27 cellular contexts compared by ENCODE assay signal in genomic region chr6:45507156-45507555, GRCh38.
DNase-seq lines count a peak whose midpoint lies in the region; ATAC-seq and TF ChIP-seq lines count a peak whose summit lies in the region.
"Had no signal": no experiment of that assay in that cellular context is flagged by ENCODE, and none has a peak within 500 bp of the region (broad histone marks: within the 10 kb centered on the region; RNA-seq: fewer than 3 reads in every experiment).

No MANE protein-coding gene starts in this region.

- intact Hi-C loops in HCT116 (cut with micrococcal nuclease), result no loop called here
- intact Hi-C loops in IMR-90 (cut with micrococcal nuclease), result loop anchor here (10.0 kb wide), 1 partner anchor 288 kb away; no protein-coding TSS in a partner anchor
- intact Hi-C loops in mammary epithelial cell (cut with micrococcal nuclease), result no loop called here

- H2BK5ac ChIP-seq in IMR-90 (ENCODE audit: low read depth, low read length, poor library complexity, severe bottlenecking), result no peak overlapping the region

- H3K4me3 ChIP-seq in HCT116 (replicated peaks in 1 of 2; ENCODE audit: low read depth in 1 of 2, low read length in 2 of 2) (no peak overlapping the region), IMR-90 (ENCODE audit: insufficient read depth, low read depth, low read length) (no peak overlapping the region), mammary epithelial cell (replicated peaks in 1 of 3; ENCODE audit: insufficient read depth in 1 of 3, low read depth in 2 of 3, low read length in 3 of 3) (no peak overlapping the region)
- H3K4me3 ChIP-seq: gastrocnemius medialis, HAP-1, lower lobe of right lung, MG63, psoas muscle, sigmoid colon, transverse colon had no signal

- H3K9ac ChIP-seq in HCT116 (ENCODE audit: low read length) (no peak overlapping the region), IMR-90 (ENCODE audit: low read depth, low read length) (no peak overlapping the region), mammary epithelial cell (ENCODE audit: insufficient read depth, low read length) (no peak overlapping the region)

- H2BK15ac ChIP-seq in IMR-90 (ENCODE audit: low read depth, low read length), result peak overlapping the region; percentile 47; the same call in 2 of the 3 replicates

- H3K4me2 ChIP-seq in HCT116 (ENCODE audit: low read length), result peak overlapping the region; percentile 38
- no peak overlapping the region for H3K4me2 ChIP-seq in IMR-90 (ENCODE audit: low read depth, low read length)
- H3K4me2 ChIP-seq in mammary epithelial cell (ENCODE audit: insufficient read depth, low read depth, low read length), result no peak overlapping the region

- DNase-seq in HCT116 (ENCODE audit: low read depth, low spot score) (no peak), IMR-90 (peak; percentile 13), mammary epithelial cell (peak; percentile 43), nephron progenitor cell (no peak), NCI-H446 treated with DMSO at 0.1 percent for 48 hours (lab: John Stamatoyannopoulos, UW) (no peak)
- DNase-seq: activated B cell treated with CpG ODN at 0.5 μM for 24 hours; activated CD4-positive, alpha-beta T cell treated with anti-CD3 and anti-CD28 coated beads, Interleukin-2, amount 10 ng/mL, durations not matched to agents 7 days and 5 days; activated T-cell treated with anti-CD3 and anti-CD28 coated beads, Interleukin-2, amount 50 U/mL, for 24 hours; C1 segment of cervical spinal cord; Caco-2; dermis blood vessel endothelial cell; gastrocnemius medialis; kidney glomerular epithelial cell; lower lobe of right lung; MG63; natural killer cell; NCI-H1105; NCI-H187 treated with DMSO at 0.1 percent for 48 hours; NCI-H226; NCI-H748 treated with DMSO at 0.1 percent for 48 hours; psoas muscle; sigmoid colon; stimulated activated CD4-positive, alpha-beta T cell treated with anti-CD3 and anti-CD28 coated beads, Interleukin-4, amount 100 ng/mL, for 24 hours; transverse colon had no signal

- H3K27me3 Mint-ChIP-seq in nephron progenitor cell (ENCODE audit: low read depth, poor library complexity), result no peaks in the 10 kb centered on the region
- H3K27me3 Mint-ChIP-seq: activated B cell treated with CpG ODN at 0.5 μM for 24 hours; activated CD4-positive, alpha-beta T cell treated with anti-CD3 and anti-CD28 coated beads, Interleukin-2, amount 10 ng/mL, durations not matched to agents 7 days and 5 days; activated T-cell treated with anti-CD3 and anti-CD28 coated beads, Interleukin-2, amount 50 U/mL, for 24 hours had no signal

- RAD21 ChIA-PET in HCT116 (lab: Charles Lee; ENCODE audit: low non-redundant PET in 1 of 2, low total read pairs in 2 of 2, uncharacterized antibody in 2 of 2, unreplicated experiment in 2 of 2), result no interaction called here

- no peaks in the 10 kb centered on the region for H3K9me2 ChIP-seq in HCT116 (ENCODE audit: insufficient read depth)

- TF ChIP-seq CTCF in HCT116 (IDR thresholded peaks at IDR 0.05 in 2 of 3, conservative IDR thresholded peaks at IDR 0.05 in 1 of 3; ENCODE audit: borderline replicate concordance in 1 of 3, insufficient read depth in 1 of 3, low read depth in 2 of 3, low read length in 2 of 3) (no peak), IMR-90 (conservative IDR thresholded peaks at IDR 0.05; ENCODE audit: low read depth, low read length) (no peak), mammary epithelial cell (conservative IDR thresholded peaks at IDR 0.05 in 1 of 2, IDR thresholded peaks at IDR 0.05 in 1 of 2; ENCODE audit: extremely low read depth in 1 of 2, insufficient read depth in 1 of 2, low read depth in 1 of 2, low read length in 2 of 2) (no peak), nephron progenitor cell (IDR thresholded peaks at IDR 0.05) (no peak)

- H4K5ac ChIP-seq in IMR-90 (ENCODE audit: low read depth, low read length), result peak overlapping the region; percentile 33; the same call in 1 of the 2 replicates

- H3K9me1 ChIP-seq in IMR-90 (ENCODE audit: insufficient read depth, low read length), result peaks cover 13% of the 10 kb centered on the region

- H2BK20ac ChIP-seq in IMR-90 (ENCODE audit: low read depth, low read length), result peak overlapping the region; percentile 85; the same call in 1 of the 2 replicates

- H3K36me3 ChIP-seq in HCT116 (ENCODE audit: control insufficient read depth in 1 of 2, insufficient read depth in 2 of 2, low read length in 2 of 2) (no peaks in the 10 kb centered on the region), IMR-90 (ENCODE audit: control insufficient read depth, insufficient read depth, low read length) (no peaks in the 10 kb centered on the region), mammary epithelial cell (ENCODE audit: insufficient read depth, low read length) (no peaks in the 10 kb centered on the region)
- H3K36me3 ChIP-seq: gastrocnemius medialis, HAP-1, lower lobe of right lung, MG63, sigmoid colon, transverse colon had no signal

- H2AK9ac ChIP-seq in IMR-90 (replicated peaks; ENCODE audit: low read depth, low read length, poor library complexity), result no peak overlapping the region

- peaks cover 64% of the 10 kb centered on the region for H3K4me1 Mint-ChIP-seq in nephron progenitor cell
- H3K4me1 Mint-ChIP-seq: activated B cell treated with CpG ODN at 0.5 μM for 24 hours, natural killer cell had no signal

- H4K91ac ChIP-seq in IMR-90 (ENCODE audit: insufficient read depth, low read depth, low read length), result 0 out of 2 replicates have a peak overlapping the region, but pooled peaks have one; percentile 46

- H3K79me2 ChIP-seq in HCT116 (ENCODE audit: insufficient read depth, low read length) (no peaks in the 10 kb centered on the region), mammary epithelial cell (ENCODE audit: insufficient read depth, low read length) (no peaks in the 10 kb centered on the region)

- CTCF ChIA-PET in HCT116 (lab: Charles Lee), result no interaction called here
- CTCF ChIA-PET in IMR-90 (lab: Yijun Ruan, JAX), result no interaction called here
- CTCF ChIA-PET in mammary epithelial cell (lab: Charles Lee; ENCODE audit: low non-redundant PET), result no interaction called here

- no peaks in the 10 kb centered on the region for H3K9me3 Mint-ChIP-seq in nephron progenitor cell
- H3K9me3 Mint-ChIP-seq: activated B cell treated with CpG ODN at 0.5 μM for 24 hours; activated CD4-positive, alpha-beta T cell treated with anti-CD3 and anti-CD28 coated beads, Interleukin-2, amount 10 ng/mL, durations not matched to agents 7 days and 5 days; activated T-cell treated with anti-CD3 and anti-CD28 coated beads, Interleukin-2, amount 50 U/mL, for 24 hours; natural killer cell had no signal

- dilution Hi-C loops in IMR-90 (cut with HindIII; ENCODE audit: low sequenced_read_pairs, unreplicated experiment), result no loop called here
- dilution Hi-C loops in mammary epithelial cell (cut with HindIII; ENCODE audit: low sequenced_read_pairs), result no loop called here

- peak overlapping the region; percentile 94 for H3K27ac Mint-ChIP-seq in nephron progenitor cell
- H3K27ac Mint-ChIP-seq: activated B cell treated with CpG ODN at 0.5 μM for 24 hours; activated CD4-positive, alpha-beta T cell treated with anti-CD3 and anti-CD28 coated beads, Interleukin-2, amount 10 ng/mL, durations not matched to agents 7 days and 5 days; natural killer cell had no signal

- POLR2A ChIA-PET in HCT116 (lab: Charles Lee), result no interaction called here
- POLR2A ChIA-PET in IMR-90 (lab: Charles Lee; ENCODE audit: unreplicated experiment), result no interaction called here

- H3K9me3 ChIP-seq in HCT116 (ENCODE audit: control insufficient read depth in 1 of 2, insufficient read depth in 1 of 2, low read depth in 1 of 2, low read length in 2 of 2) (no peaks in the 10 kb centered on the region), IMR-90 (ENCODE audit: control insufficient read depth, insufficient read depth, low read length) (no peaks in the 10 kb centered on the region), mammary epithelial cell (replicated peaks; ENCODE audit: insufficient read depth, low read length) (no peaks in the 10 kb centered on the region)
- H3K9me3 ChIP-seq: Caco-2, gastrocnemius medialis, HAP-1, lower lobe of right lung, MG63, psoas muscle, sigmoid colon, transverse colon had no signal

- H3K4ac ChIP-seq in IMR-90 (ENCODE audit: low read depth, low read length), result peak overlapping the region; percentile 63

- ATAC-seq in HCT116 (0 out of 2 replicates have a peak, but pooled peaks have one; percentile 17), IMR-90 (ENCODE audit: low read depth) (no peak), HG02759 (IDR thresholded peaks at IDR 0.05; ENCODE audit: unreplicated experiment) (no peak), HG02981 (IDR thresholded peaks at IDR 0.05; ENCODE audit: unreplicated experiment) (no peak)
- ATAC-seq: gastrocnemius medialis, lower lobe of right lung, natural killer cell, psoas muscle had no signal

- no peak for TF ChIP-seq POLR2A in HCT116 (IDR thresholded peaks at IDR 0.05; ENCODE audit: borderline replicate concordance, extremely low read depth, insufficient read depth, insufficient read length)
- TF ChIP-seq POLR2A in IMR-90 (IDR thresholded peaks at IDR 0.05; ENCODE audit: low read depth, low read length), result no peak

- peak overlapping the region in 1 of 2 experiments; percentile 66; a peak in 3 of 4 replicates for H4K8ac ChIP-seq in IMR-90 (ENCODE audit: low read depth in 2 of 2, low read length in 2 of 2)

- TF ChIP-seq RAD21 in HCT116 (IDR thresholded peaks at IDR 0.05; ENCODE audit: low read depth) (no peak), IMR-90 (IDR thresholded peaks at IDR 0.05; ENCODE audit: low read length) (no peak)

- no peaks in the 10 kb centered on the region for H3K36me3 Mint-ChIP-seq in nephron progenitor cell (ENCODE audit: low read depth)
- H3K36me3 Mint-ChIP-seq: natural killer cell had no signal

- H2AK5ac ChIP-seq in IMR-90 (ENCODE audit: low read depth, low read length), result peak overlapping the region; percentile 81; the same call in 1 of the 2 replicates

- H3K14ac ChIP-seq in IMR-90 (replicated peaks; ENCODE audit: low read depth, low read length), result peak overlapping the region; percentile 67; the same call in 1 of the 2 replicates

- peaks cover 0 to 39% of the 10 kb centered on the region in 2 experiments; a peak in 2 of 4 replicates for H3K79me1 ChIP-seq in IMR-90 (ENCODE audit: low read depth in 1 of 2, low read length in 2 of 2)

- no peaks in the 10 kb centered on the region for H4K20me1 ChIP-seq in HCT116 (ENCODE audit: insufficient read depth)
- no peaks in the 10 kb centered on the region for H4K20me1 ChIP-seq in IMR-90 (ENCODE audit: insufficient read depth, low read length)
- no peaks in the 10 kb centered on the region for H4K20me1 ChIP-seq in mammary epithelial cell (ENCODE audit: insufficient read depth, low read length)

- H3K4me3 Mint-ChIP-seq in nephron progenitor cell, result peak overlapping the region; percentile 48
- H3K4me3 Mint-ChIP-seq: activated B cell treated with CpG ODN at 0.5 μM for 24 hours; activated CD4-positive, alpha-beta T cell treated with anti-CD3 and anti-CD28 coated beads, Interleukin-2, amount 10 ng/mL, durations not matched to agents 7 days and 5 days; activated T-cell treated with anti-CD3 and anti-CD28 coated beads, Interleukin-2, amount 50 U/mL, for 24 hours; natural killer cell had no signal

- H2BK120ac ChIP-seq in IMR-90 (ENCODE audit: low read depth, low read length), result peak overlapping the region; percentile 72

- no peaks in the 10 kb centered on the region for H3K27me3 ChIP-seq in HCT116 (ENCODE audit: insufficient read depth, low read length)
- H3K27me3 ChIP-seq in IMR-90 (ENCODE audit: control insufficient read depth, insufficient read depth, low read length), result no peaks in the 10 kb centered on the region
- no peaks in the 10 kb centered on the region for H3K27me3 ChIP-seq in mammary epithelial cell (ENCODE audit: insufficient read depth, low read length)
- H3K27me3 ChIP-seq: gastrocnemius medialis, MG63, sigmoid colon, transverse colon had no signal

- H3K18ac ChIP-seq in IMR-90 (ENCODE audit: low read depth, low read length), result peak overlapping the region; percentile 43; the same call in 1 of the 2 replicates

- WGBS in IMR-90 (ENCODE audit: extremely low coverage in 2 of 2, insufficient read length in 1 of 2), 2 experiments, result no CpG with 5 or more reads among the region's 2 CpGs
- 81% methylated on average over 2 of the region's 2 CpGs for WGBS in mammary epithelial cell (ENCODE audit: low coverage, missing lambda C conversion rate)

- H3K27ac ChIP-seq in HCT116 (ENCODE audit: low read depth, low read length) (no peak overlapping the region), IMR-90 (ENCODE audit: insufficient read depth, low read length) (no peak overlapping the region), mammary epithelial cell (ENCODE audit: insufficient read depth, low read depth, low read length) (no peak overlapping the region)
- H3K27ac ChIP-seq: gastrocnemius medialis, lower lobe of right lung, psoas muscle, sigmoid colon, transverse colon had no signal

- H3K23ac ChIP-seq in IMR-90 (ENCODE audit: low read depth, low read length), result peak overlapping the region; percentile 53; the same call in 1 of the 2 replicates

- no peak overlapping the region for H3K56ac ChIP-seq in IMR-90 (ENCODE audit: extremely low read depth, insufficient read depth, low read length)

- in situ Hi-C loops in IMR-90 (cut with MboI; ENCODE audit: low sequenced_read_pairs), result no loop called here
- in situ Hi-C loops in mammary epithelial cell (cut with MboI; ENCODE audit: low sequenced_read_pairs in 2 of 2), result no loop called here

- H3K4me1 ChIP-seq in HCT116 (ENCODE audit: control insufficient read depth in 1 of 2, insufficient read depth in 2 of 2, low read length in 2 of 2), result peaks cover 21 to 29% of the 10 kb centered on the region in 2 experiments; a peak in 3 of 4 replicates
- peaks cover 12% of the 10 kb centered on the region for H3K4me1 ChIP-seq in IMR-90 (ENCODE audit: control insufficient read depth, insufficient read depth, low read length)
- peaks cover 11% of the 10 kb centered on the region for H3K4me1 ChIP-seq in mammary epithelial cell (ENCODE audit: insufficient read depth, low read length)
- H3K4me1 ChIP-seq: Caco-2, HAP-1, lower lobe of right lung, psoas muscle had no signal

- BruUV-seq in HCT116 (replicated peaks; lab: Mats Ljungman, UMichigan) (no TSS peak), IMR-90 (replicated peaks; lab: Mats Ljungman, UMichigan) (no TSS peak), mammary epithelial cell (replicated peaks; lab: Mats Ljungman, UMichigan) (no TSS peak)

- H2AFZ ChIP-seq in HCT116 (ENCODE audit: low read depth, low read length, poor library complexity, severe bottlenecking) (peak overlapping the region; percentile 7), IMR-90 (replicated peaks; ENCODE audit: low read length, poor library complexity) (no peak overlapping the region), mammary epithelial cell (ENCODE audit: low read depth, low read length) (no peak overlapping the region)

Comparison
In these comparisons a context has a peak if more than half of its experiments do, and no peak if none do; other contexts are left out.
1. DNase-seq: peak in IMR-90 (single experiment) and mammary epithelial cell (single experiment); none in HCT116 (single experiment), nephron progenitor cell (single experiment) and NCI-H446 treated with DMSO at 0.1 percent for 48 hours (single experiment).